In the genomic region with DNA sequence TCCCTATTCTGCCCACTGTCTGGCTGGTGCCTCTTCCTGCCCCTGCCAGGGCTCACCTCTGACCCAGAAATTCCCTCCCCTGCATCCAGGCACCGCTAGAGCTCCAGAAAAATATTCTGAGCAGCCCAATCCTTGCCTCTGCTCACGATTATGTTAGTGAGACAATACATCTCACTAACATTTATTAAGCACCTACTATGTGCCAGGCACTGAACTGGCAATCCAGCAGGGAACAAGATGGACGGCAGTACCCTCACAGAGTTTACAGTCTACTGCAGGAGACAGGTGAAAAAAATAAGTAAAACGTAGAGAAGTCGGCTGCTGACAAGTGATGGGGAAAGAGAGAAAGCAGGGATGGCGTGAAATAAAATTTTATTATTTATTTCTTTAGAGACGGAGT, we compare ENCODE assay signal across 33 cellular contexts. TPM values are rescaled to one million over a fixed set of nuclear protein-coding genes. Genes with fewer than 3 reads are reported as not detected.
"Had no signal": no experiment of that assay in that cellular context is flagged by ENCODE, and none has a peak within 500 bp of the region (broad histone marks: within the 10 kb centered on the region; RNA-seq: fewer than 3 reads in every experiment).

No MANE protein-coding gene starts in this region.

- H3K27ac ChIP-seq: adrenal gland, ascending aorta, body of pancreas, brain microvascular endothelial cell, breast epithelium, cardiac muscle cell had no signal

- H3K4me3 ChIP-seq: adrenal gland, ascending aorta, body of pancreas, breast epithelium, cardiac muscle cell had no signal

- H3K36me3 ChIP-seq: adrenal gland, ascending aorta, brain microvascular endothelial cell, breast epithelium, cardiac muscle cell had no signal

- H3K27me3 ChIP-seq: ascending aorta had no signal

- FAIRE-seq: astrocyte had no signal

- ATAC-seq: activated naive CD4-positive, alpha-beta T cell treated with anti-CD3 and anti-CD28 coated beads, Interleukin-2, amount 50 U/mL, for 72 hours; activated naive CD8-positive, alpha-beta T cell treated with anti-CD3 and anti-CD28 coated beads, Interleukin-2, amount 50 U/mL, for 24 hours; activated T-cell treated with anti-CD3 and anti-CD28 coated beads, Interleukin-2, amount 50 U/mL, for 4 hours; activated T-cell treated with anti-CD3 and anti-CD28 coated beads, Interleukin-2, amount 50 U/mL, for 72 hours; activated T-helper 17 cell treated with anti-CD3 and anti-CD28 coated beads, Interleukin-2, amount 50 U/mL, for 72 hours; body of pancreas had no signal

- DNase-seq: activated effector memory CD4-positive, alpha-beta T cell treated with anti-CD3 and anti-CD28 coated beads, Interleukin-2, amount 50 U/mL, for 16 hours; activated effector memory CD4-positive, alpha-beta T cell treated with Interleukin-2 at 50 U/mL for 16 hours; activated gamma-delta T cell; activated gamma-delta T cell treated with Interleukin-2 at 50 U/mL for 16 hours; activated naive CD4-positive, alpha-beta T cell; activated naive CD4-positive, alpha-beta T cell treated with anti-CD3 and anti-CD28 coated beads for 36 hours; activated naive CD4-positive, alpha-beta T cell treated with anti-CD3 and anti-CD28 coated beads, Interleukin-2, amount 10 ng/mL, durations not matched to agents 7 days and 5 days; activated naive CD4-positive, alpha-beta T cell treated with anti-CD3 and anti-CD28 coated beads, Interleukin-2, amount 50 U/mL, for 16 hours; activated naive CD4-positive, alpha-beta T cell treated with Interleukin-2 at 50 U/mL for 16 hours; activated naive CD8-positive, alpha-beta T cell treated with anti-CD3 and anti-CD28 coated beads for 36 hours; activated naive CD8-positive, alpha-beta T cell treated with anti-CD3 and anti-CD28 coated beads, Interleukin-2, amount 10 ng/mL, durations not matched to agents 7 days and 5 days; activated naive CD8-positive, alpha-beta T cell treated with anti-CD3 and anti-CD28 coated beads, Interleukin-2, amount 50 U/mL, for 24 hours; activated T-cell treated with anti-CD3 and anti-CD28 coated beads, Interleukin-2, amount 50 U/mL, for 1 hour; activated T-cell treated with anti-CD3 and anti-CD28 coated beads, Interleukin-2, amount 50 U/mL, for 24 hours; activated T-cell treated with anti-CD3 and anti-CD28 coated beads, Interleukin-2, amount 50 U/mL, for 4 hours; activated T-cell treated with anti-CD3 and anti-CD28 coated beads, Interleukin-2, amount 50 U/mL, for 48 hours; activated T-cell treated with anti-CD3 and anti-CD28 coated beads, Interleukin-2, amount 50 U/mL, for 72 hours; adrenal gland; amniotic stem cell; amygdala; anterior cingulate cortex; aorta; body of pancreas; brain microvascular endothelial cell; caudate nucleus; central memory CD4-positive, alpha-beta T cell; cerebellar nuclear complex had no signal

- H3K4me1 ChIP-seq: adrenal gland, ascending aorta, body of pancreas, breast epithelium had no signal

RNA-seq across cellular contexts. Expression of gene TINCR, which starts 5.5 kb away (rescaled TPM):
- total RNA-seq: ascending aorta had no signal
